ENCODE assay signal across 9 cellular contexts in the genomic region with DNA sequence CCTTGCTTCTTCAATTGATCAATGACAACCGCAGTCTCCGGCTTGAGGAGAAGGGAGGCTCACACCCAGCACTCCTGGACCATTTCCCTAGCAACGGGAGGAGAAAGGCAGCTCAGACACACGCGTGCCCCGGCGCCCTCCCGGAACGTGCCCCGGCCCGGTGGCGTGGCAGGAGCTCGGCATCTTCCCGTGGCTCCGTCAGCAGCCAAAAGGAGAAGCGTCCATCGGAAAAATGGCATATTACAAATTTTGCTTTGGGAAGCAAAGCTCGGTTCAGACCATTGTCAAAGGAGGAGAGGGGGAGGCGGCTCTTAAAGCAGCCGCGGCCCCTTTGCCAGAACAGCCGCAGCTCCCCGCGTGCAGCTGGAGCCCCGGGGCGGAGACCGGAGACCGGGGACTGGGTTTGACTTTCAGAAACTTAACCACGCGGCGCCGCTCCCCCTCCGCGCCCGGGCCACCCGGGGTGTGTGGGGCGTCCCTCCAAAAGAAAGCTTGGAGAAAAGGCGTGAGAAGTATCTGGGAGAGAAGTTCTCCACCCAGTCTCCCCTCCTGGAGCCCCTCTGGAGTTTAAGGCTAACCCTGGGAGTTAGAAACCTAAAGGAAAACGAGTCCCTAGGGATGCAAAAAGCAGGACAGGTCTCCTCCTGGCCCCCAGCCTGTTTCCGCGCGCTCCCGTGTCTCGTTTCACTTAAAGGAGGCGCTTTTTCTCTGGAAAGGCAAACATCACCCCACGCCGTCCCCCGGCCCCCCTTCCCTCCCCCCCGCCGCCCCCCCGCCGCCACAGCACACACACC. TPM values are rescaled to one million over a fixed set of nuclear protein-coding genes. Genes with fewer than 3 reads are reported as not detected.
DNase-seq lines count a peak whose midpoint lies in the region; ATAC-seq and TF ChIP-seq lines count a peak whose summit lies in the region.
"Had no signal": no experiment of that assay in that cellular context is flagged by ENCODE, and none has a peak within 500 bp of the region (broad histone marks: within the 10 kb centered on the region; RNA-seq: fewer than 3 reads in every experiment).

No MANE protein-coding gene starts in this region.

- no peaks in the 10 kb centered on the region for H3K9me3 Mint-ChIP-seq in activated T-helper 17 cell treated with anti-CD3 and anti-CD28 coated beads, Interleukin-2, amount 50 U/mL, for 72 hours
- peaks cover 8% of the 10 kb centered on the region for H3K9me3 Mint-ChIP-seq in osteocyte (ENCODE audit: unreplicated experiment)
- peaks cover 0 to 9% (median 2%) of the 10 kb centered on the region in 7 donors for H3K9me3 Mint-ChIP-seq in CD14-positive monocyte

- H3K36me3 Mint-ChIP-seq in activated T-helper 17 cell treated with anti-CD3 and anti-CD28 coated beads, Interleukin-2, amount 50 U/mL, for 72 hours (ENCODE audit: low read depth) = no peaks in the 10 kb centered on the region
- no peaks in the 10 kb centered on the region for H3K36me3 Mint-ChIP-seq in osteocyte (ENCODE audit: unreplicated experiment)
- no peaks in the 10 kb centered on the region for H3K36me3 Mint-ChIP-seq in CD14-positive monocyte

- intact Hi-C loops in Right ventricle myocardium superior (cut with DNase I) = no loop called here
- intact Hi-C loops in CD14-positive monocyte (cut with micrococcal nuclease) = no loop called here

- H3K27me3 Mint-ChIP-seq in activated T-helper 17 cell treated with anti-CD3 and anti-CD28 coated beads, Interleukin-2, amount 50 U/mL, for 72 hours = peaks cover 25% of the 10 kb centered on the region
- H3K27me3 Mint-ChIP-seq in osteocyte (ENCODE audit: unreplicated experiment) (peaks cover 37% of the 10 kb centered on the region), CD14-positive monocyte (ENCODE audit: low read depth in 3 of 3) (peaks cover 30 to 50% (median 39%) of the 10 kb centered on the region in 3 donors)

- H3K4me1 Mint-ChIP-seq in activated T-helper 17 cell treated with anti-CD3 and anti-CD28 coated beads, Interleukin-2, amount 50 U/mL, for 72 hours = peaks cover 10% of the 10 kb centered on the region
- H3K4me1 Mint-ChIP-seq in osteocyte (ENCODE audit: unreplicated experiment) = peaks cover 17% of the 10 kb centered on the region
- peaks cover 3% of the 10 kb centered on the region for H3K4me1 Mint-ChIP-seq in CD14-positive monocyte

- no peak overlapping the region for H3K27ac Mint-ChIP-seq in activated T-helper 17 cell treated with anti-CD3 and anti-CD28 coated beads, Interleukin-2, amount 50 U/mL, for 72 hours
- no peak overlapping the region for H3K27ac Mint-ChIP-seq in osteocyte (ENCODE audit: unreplicated experiment)
- H3K27ac Mint-ChIP-seq in CD14-positive monocyte = no peak overlapping the region

- no peak for TF ChIP-seq CTCF in osteocyte (IDR thresholded peaks at IDR 0.05)
- TF ChIP-seq CTCF in CD14-positive monocyte (IDR thresholded peaks at IDR 0.05) = no peak

- no peak for ATAC-seq in activated T-helper 17 cell treated with anti-CD3 and anti-CD28 coated beads, Interleukin-2, amount 50 U/mL, for 72 hours (replicated peaks)
- ATAC-seq in Right ventricle myocardium superior (ENCODE audit: poor library complexity) = peak; percentile 75
- ATAC-seq in GM19455 (IDR thresholded peaks at IDR 0.05; ENCODE audit: unreplicated experiment) = no peak

- H3K4me3 Mint-ChIP-seq in activated T-helper 17 cell treated with anti-CD3 and anti-CD28 coated beads, Interleukin-2, amount 50 U/mL, for 72 hours = peak overlapping the region; percentile 63
- H3K4me3 Mint-ChIP-seq in osteocyte (ENCODE audit: unreplicated experiment) = peak overlapping the region; percentile 80
- H3K4me3 Mint-ChIP-seq in CD14-positive monocyte = peak overlapping the region in 1 of 2 donors; percentile 18

- peak; percentile 65 for DNase-seq in COLO668 (lab: John Stamatoyannopoulos, UW; ENCODE audit: unreplicated experiment)
- DNase-seq in NCI-H1092 (lab: John Stamatoyannopoulos, UW) = peak; percentile 18
- DNase-seq in Right ventricle myocardium superior = peak; percentile 43
- DNase-seq in osteocyte (ENCODE audit: extremely low spot score, unreplicated experiment) = no peak
- DNase-seq in KG1 (lab: John Stamatoyannopoulos, UW) = no peak
- DNase-seq in CD14-positive monocyte (ENCODE audit: low spot score) = no peak

RNA-seq across cellular contexts. Expression of gene PPFIA2, which starts 0.5 kb away (rescaled TPM):
- total RNA-seq in activated T-helper 17 cell treated with anti-CD3 and anti-CD28 coated beads, Interleukin-2, amount 50 U/mL, for 72 hours = not detected
- total RNA-seq in Right ventricle myocardium superior (0.35 TPM), osteocyte (0.65 and 0.67 TPM in 2 replicates)
- not detected for polyA plus RNA-seq in CD14-positive monocyte
- total RNA-seq: glomerular endothelial cell had no signal

Comparison
In these comparisons a context has a peak if more than half of its experiments do, and no peak if none do; other contexts are left out.
1. DNase-seq: peak in COLO668 (single experiment), NCI-H1092 (single experiment) and Right ventricle myocardium superior (single experiment); none in osteocyte (single experiment), KG1 (single experiment) and CD14-positive monocyte (single experiment).